In genomic region chr17:688100-688989, GRCh38 we compare ENCODE assay signal across 9 cellular contexts. TPM values are rescaled to one million over a fixed set of nuclear protein-coding genes. Genes with fewer than 3 reads are reported as not detected.
A peak's percentile ranks its signal among the peaks of the same experiment; 100 is the strongest.
DNase-seq lines count a peak whose midpoint lies in the region; ATAC-seq, FAIRE-seq and TF ChIP-seq lines count a peak whose summit lies in the region.
"Had no signal": no experiment of that assay in that cellular context is flagged by ENCODE, and none has a peak within 500 bp of the region (broad histone marks: within the 10 kb centered on the region; RNA-seq: fewer than 3 reads in every experiment).

No MANE protein-coding gene starts in this region.

- no peaks in the 10 kb centered on the region for H3K4me1 ChIP-seq in CD4-positive, CD25-positive, alpha-beta regulatory T cell (ENCODE audit: control insufficient read depth, insufficient read depth, low read length, poor library complexity, severe bottlenecking)

- H3K27me3 ChIP-seq in CD4-positive, CD25-positive, alpha-beta regulatory T cell (ENCODE audit: control insufficient read depth, insufficient read depth, low read length) = no peaks in the 10 kb centered on the region

- peak in 2 of 3 donors; percentile 12 to 43 for DNase-seq in CD4-positive, CD25-positive, alpha-beta regulatory T cell
- DNase-seq in HTR-8/SVneo (ENCODE audit: insufficient read length, low spot score) = no peak
- DNase-seq in astrocyte of the spinal cord (ENCODE audit: low read depth, low spot score) = peak; percentile 36
- peak; percentile 24 for DNase-seq in medulla oblongata (ENCODE audit: extremely low spot score)
- no peak for DNase-seq in HK-2 (ENCODE audit: unreplicated experiment)
- no peak for DNase-seq in GM19238 (ENCODE audit: insufficient read length, low spot score)
- no peak for DNase-seq in activated gamma-delta T cell (lab: John Stamatoyannopoulos, UW)

- peak overlapping the region in 2 of 3 donors; percentile 21 to 33 for H3K27ac Mint-ChIP-seq in CD4-positive, CD25-positive, alpha-beta regulatory T cell

- H3K9me3 ChIP-seq in CD4-positive, CD25-positive, alpha-beta regulatory T cell (ENCODE audit: control insufficient read depth in 2 of 2, low read length in 2 of 2) = no peaks in the 10 kb centered on the region

- ATAC-seq in CD4-positive, CD25-positive, alpha-beta regulatory T cell (ENCODE audit: low read depth in 2 of 2) = no peak
- ATAC-seq in HG03135 (IDR thresholded peaks at IDR 0.05; ENCODE audit: unreplicated experiment) = no peak

- peaks cover 25% of the 10 kb centered on the region for H3K36me3 Mint-ChIP-seq in CD4-positive, CD25-positive, alpha-beta regulatory T cell

- H3K9me3 Mint-ChIP-seq in CD4-positive, CD25-positive, alpha-beta regulatory T cell = peaks cover 0 to 2% (median 0%) of the 10 kb centered on the region in 7 donors

- TF ChIP-seq CTCF in astrocyte of the spinal cord (IDR thresholded peaks at IDR 0.05; ENCODE audit: low read depth, low read length) = peak; percentile 38

- H3K27me3 Mint-ChIP-seq in CD4-positive, CD25-positive, alpha-beta regulatory T cell = no peaks in the 10 kb centered on the region

- H3K36me3 ChIP-seq in CD4-positive, CD25-positive, alpha-beta regulatory T cell (ENCODE audit: control insufficient read depth, insufficient read depth, low read length) = peaks cover 37% of the 10 kb centered on the region

- FAIRE-seq in HTR-8/SVneo (lab: Jason Lieb, UNC) = peak; percentile 72
- FAIRE-seq: GM12892 had no signal

- no peak overlapping the region for H3K4me3 ChIP-seq in CD4-positive, CD25-positive, alpha-beta regulatory T cell (ENCODE audit: low read depth, low read length)
- H3K4me3 ChIP-seq in astrocyte of the spinal cord (ENCODE audit: low read depth, low read length) = no peak overlapping the region

- in situ Hi-C loops in astrocyte of the spinal cord (cut with HindIII; ENCODE audit: low sequenced_read_pairs) = no loop called here

- H3K4me3 Mint-ChIP-seq in CD4-positive, CD25-positive, alpha-beta regulatory T cell = no peak overlapping the region

- H3K4me1 Mint-ChIP-seq in CD4-positive, CD25-positive, alpha-beta regulatory T cell = peaks cover 0 to 12% (median 7%) of the 10 kb centered on the region in 4 donors

- no peak overlapping the region for H3K27ac ChIP-seq in CD4-positive, CD25-positive, alpha-beta regulatory T cell (ENCODE audit: insufficient read depth, low read length, poor library complexity, severe bottlenecking)

RNA-seq across cellular contexts. Expression of gene VPS53, which starts 26.3 kb away (rescaled TPM):
- 79.1 TPM for total RNA-seq in CD4-positive, CD25-positive, alpha-beta regulatory T cell
- 1 to 10 TPM; 7.7 to 9.4 (median 8.4) TPM for polyA plus RNA-seq in CD4-positive, CD25-positive, alpha-beta regulatory T cell

RNA-seq across cellular contexts. Expression of gene TLCD3A, which starts 44.1 kb away (rescaled TPM):
- total RNA-seq in CD4-positive, CD25-positive, alpha-beta regulatory T cell = 0.67 TPM
- under 1 TPM; 0.17 to 0.51 (median 0.35) TPM for polyA plus RNA-seq in CD4-positive, CD25-positive, alpha-beta regulatory T cell

Comparison
In these comparisons a context has a peak if more than half of its experiments do, and no peak if none do; other contexts are left out.
1. DNase-seq: peak in CD4-positive, CD25-positive, alpha-beta regulatory T cell (2 of 3), astrocyte of the spinal cord (single experiment) and medulla oblongata (single experiment); none in HTR-8/SVneo (single experiment), HK-2 (single experiment), GM19238 (single experiment) and activated gamma-delta T cell (single experiment).